Comparison of ENCODE assay signal across 1 cellular context in the genomic region with DNA sequence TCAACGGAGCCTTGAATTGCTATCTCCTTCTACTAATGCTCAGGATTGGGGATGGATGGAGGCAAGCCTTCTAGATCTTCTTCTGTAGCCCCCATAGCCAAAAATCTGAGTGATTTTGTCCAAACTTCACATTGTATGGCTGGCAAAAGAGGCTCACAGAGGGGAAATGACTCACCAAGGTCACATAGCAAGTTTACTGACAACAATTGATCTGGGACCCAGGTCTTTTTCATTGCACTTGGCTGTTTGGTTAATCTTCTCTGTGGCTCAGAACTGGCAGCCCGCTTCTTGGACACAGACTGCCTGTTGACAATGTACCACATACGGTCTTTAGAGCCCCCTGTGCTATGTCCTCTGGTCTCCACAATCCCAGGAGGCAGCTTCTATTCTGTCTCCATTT.
TF ChIP-seq lines count a peak whose summit lies in the region.

No MANE protein-coding gene starts in this region.

TF ChIP-seq in endothelial cell of umbilical vein, 7 proteins besides CTCF, POLR2A, EP300 and RAD21:
- TF ChIP-seq, protein P1, sequence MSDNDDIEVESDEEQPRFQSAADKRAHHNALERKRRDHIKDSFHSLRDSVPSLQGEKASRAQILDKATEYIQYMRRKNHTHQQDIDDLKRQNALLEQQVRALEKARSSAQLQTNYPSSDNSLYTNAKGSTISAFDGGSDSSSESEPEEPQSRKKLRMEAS (IDR thresholded peaks at IDR 0.05; ENCODE audit: insufficient read depth, insufficient read length) = no peak
- TF ChIP-seq GATA2 (IDR thresholded peaks at IDR 0.05; ENCODE audit: insufficient read depth, insufficient read length, low read depth, low read length) (no peak), JUN (IDR thresholded peaks at IDR 0.05; ENCODE audit: borderline replicate concordance, insufficient read depth, insufficient read length, low read depth) (peak; percentile 84), FOS (IDR thresholded peaks at IDR 0.05; ENCODE audit: borderline replicate concordance, insufficient read depth, low read length) (peak; percentile 61)
